8 cellular contexts compared by ENCODE assay signal in genomic region chr19:11481777-11482383, GRCh38. TPM values are rescaled to one million over a fixed set of nuclear protein-coding genes. Genes with fewer than 3 reads are reported as not detected.
DNase-seq lines count a peak whose midpoint lies in the region; ATAC-seq lines count a peak whose summit lies in the region.

No MANE protein-coding gene starts in this region.

- DNase-seq in C1 segment of cervical spinal cord (lab: John Stamatoyannopoulos, UW) (peak; percentile 35 to 98 (median 92)), HPDE6-E6E7 (ENCODE audit: extremely low spot score) (peak; percentile 75), NOMO-1 treated with DMSO at 0.1 percent for 48 hours (lab: John Stamatoyannopoulos, UW; ENCODE audit: unreplicated experiment) (peak; percentile 93), naive B cell (no peak)
- DNase-seq in activated CD8-positive, alpha-beta memory T cell treated with anti-CD3 and anti-CD28 coated beads, Interleukin-2, amount 50 U/mL, for 24 hours (ENCODE audit: extremely low read depth): peak; percentile 59
- peak; percentile 34 to 62 (median 52) for DNase-seq in stimulated activated naive CD4-positive, alpha-beta T cell (lab: John Stamatoyannopoulos, UW)

- peaks cover 0 to 10% of the 10 kb centered on the region in 2 donors for H3K36me3 Mint-ChIP-seq in naive B cell

- peak overlapping the region in 4 of 6 donors; percentile 54 to 93 (median 61) for H3K27ac Mint-ChIP-seq in naive B cell

- ATAC-seq in GM19397 (IDR thresholded peaks at IDR 0.05; ENCODE audit: unreplicated experiment): peak; percentile 55
- peak; percentile 66 for ATAC-seq in esophagus mucosa
- peak; percentile 42 to 55 for ATAC-seq in naive B cell (ENCODE audit: low read depth in 2 of 2)

- H3K4me3 Mint-ChIP-seq in naive B cell: peak overlapping the region in 7 of 8 donors; percentile 53 to 81 (median 71)

- peaks cover 0 to 5% (median 0%) of the 10 kb centered on the region in 7 donors for H3K9me3 Mint-ChIP-seq in naive B cell

- H3K4me1 Mint-ChIP-seq in naive B cell: peaks cover 24 to 32% (median 26%) of the 10 kb centered on the region in 3 donors

- H3K27me3 Mint-ChIP-seq in naive B cell: peaks cover 18 to 46% (median 40%) of the 10 kb centered on the region in 3 donors

RNA-seq across cellular contexts. Expression of gene ELAVL3, which starts 1.0 kb away (rescaled TPM):
- not detected for total RNA-seq in esophagus mucosa
- polyA plus RNA-seq in naive B cell (ENCODE audit: low read depth in 6 of 6): not detected

RNA-seq across cellular contexts. Expression of gene ZNF653, which starts 23.8 kb away (rescaled TPM):
- 5.0 TPM for total RNA-seq in esophagus mucosa
- polyA plus RNA-seq in naive B cell (ENCODE audit: low read depth in 6 of 6): 1 to 10 TPM in 5 of 6 donors, not detected in 1; 1.0 to 3.6 (median 1.4) TPM

RNA-seq across cellular contexts. Expression of gene PRKCSH, which starts 46.4 kb away (rescaled TPM):
- 161 TPM for total RNA-seq in esophagus mucosa
- polyA plus RNA-seq in naive B cell (ENCODE audit: low read depth in 6 of 6): 10 to 100 TPM; 32.2 to 79.6 (median 46.9) TPM

RNA-seq across cellular contexts. Expression of gene ODAD3, which starts 47.0 kb away (rescaled TPM):
- total RNA-seq in esophagus mucosa: not detected
- 1 to 10 TPM in 1 of 6 donors, under 1 TPM in 5; 0.21 to 1.2 (median 0.69) TPM for polyA plus RNA-seq in naive B cell (ENCODE audit: low read depth in 6 of 6)

RNA-seq across cellular contexts. Expression of gene ECSIT, which starts 47.1 kb away (rescaled TPM):
- 32.8 TPM for total RNA-seq in esophagus mucosa
- polyA plus RNA-seq in naive B cell (ENCODE audit: low read depth in 6 of 6): 10 to 100 TPM; 29.7 to 51.2 (median 34.5) TPM
